ENCODE assay signal across 22 cellular contexts in the genomic region with DNA sequence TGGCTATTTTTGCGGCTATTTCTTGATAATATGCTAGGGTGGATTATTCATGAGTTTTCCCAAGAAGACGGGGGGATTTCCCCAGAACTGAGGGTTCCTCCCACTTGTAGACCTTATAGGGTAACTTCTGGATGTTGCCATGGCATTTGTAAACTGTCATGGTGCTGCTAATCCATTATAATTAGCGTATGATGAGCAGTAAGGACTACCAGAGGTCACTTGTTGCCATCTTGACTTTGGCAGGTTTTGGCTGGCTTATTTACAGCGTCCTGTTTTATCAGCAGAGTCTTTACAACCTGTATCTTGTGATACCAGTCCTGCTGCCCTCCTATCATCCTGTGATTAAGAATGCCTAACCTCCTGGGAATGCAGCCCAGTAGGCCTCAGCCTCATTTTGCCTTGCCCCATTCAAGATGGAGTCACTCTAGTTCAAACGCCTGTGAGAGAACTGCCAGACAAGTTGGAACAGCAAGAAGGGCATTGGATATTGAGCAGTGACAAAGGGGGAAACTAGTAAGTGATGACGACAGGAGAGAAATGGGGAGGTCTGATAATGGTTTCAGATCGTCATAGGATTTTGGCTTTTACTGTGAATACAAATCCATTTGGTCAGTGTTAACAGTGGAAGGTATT. TPM values are rescaled to one million over a fixed set of nuclear protein-coding genes. Genes with fewer than 3 reads are reported as not detected.
"Had no signal": no experiment of that assay in that cellular context is flagged by ENCODE, and none has a peak within 500 bp of the region (broad histone marks: within the 10 kb centered on the region; RNA-seq: fewer than 3 reads in every experiment).

No MANE protein-coding gene starts in this region.

- H3K27me3 ChIP-seq: hepatocyte, left lung, neural progenitor cell, tibial nerve had no signal

- H3K27me3 Mint-ChIP-seq: effector memory CD8-positive, alpha-beta T cell; naive thymus-derived CD4-positive, alpha-beta T cell; stimulated activated naive CD8-positive, alpha-beta T cell treated with anti-CD3 and anti-CD28 coated beads, Interleukin-15, amount 100 ng/mL, for 72 hours had no signal

- H3K4me3 Mint-ChIP-seq: effector memory CD8-positive, alpha-beta T cell; immature natural killer cell; naive thymus-derived CD4-positive, alpha-beta T cell; neural progenitor cell; stimulated activated naive CD8-positive, alpha-beta T cell treated with anti-CD3 and anti-CD28 coated beads, Interleukin-15, amount 100 ng/mL, for 72 hours; WTC11 had no signal

- H3K27ac Mint-ChIP-seq: neural progenitor cell, WTC11 had no signal

- H3K9me3 ChIP-seq: prostate gland had no signal

- H3K4me3 ChIP-seq: hepatocyte, left lung, neural progenitor cell, prostate gland, tibial nerve had no signal

- H3K4me1 Mint-ChIP-seq: immature natural killer cell, WTC11 had no signal

- ATAC-seq: effector memory CD8-positive, alpha-beta T cell; esophagus mucosa; left lung; naive thymus-derived CD4-positive, alpha-beta T cell; WTC11 had no signal

- H3K27ac ChIP-seq: hepatocyte, left lung, neural progenitor cell, prostate gland had no signal

- DNase-seq: activated CD4-positive, alpha-beta T cell treated with anti-CD3 and anti-CD28 coated beads, Interleukin-2, amount 50 U/mL, for 48 hours; central memory CD4-positive, alpha-beta T cell; effector memory CD8-positive, alpha-beta T cell; immature natural killer cell; left lung; naive thymus-derived CD4-positive, alpha-beta T cell; stimulated activated CD4-positive, alpha-beta T cell treated with anti-CD3 and anti-CD28 coated beads, Interleukin-4, amount 100 ng/mL, for 24 hours; stimulated activated naive CD8-positive, alpha-beta T cell treated with anti-CD3 and anti-CD28 coated beads, Interleukin-15, amount 100 ng/mL, for 72 hours; T-helper 9 cell had no signal

- H3K4me1 ChIP-seq: left lung, neural progenitor cell, prostate gland had no signal

RNA-seq across cellular contexts. Expression of a gene that starts 52.2 kb away (rescaled TPM):
- total RNA-seq: activated naive CD4-positive, alpha-beta T cell treated with anti-CD3 and anti-CD28 coated beads, Interleukin-2, amount 50 U/mL, for 72 hours; activated T-helper 1 cell treated with anti-CD3 and anti-CD28 coated beads, Interleukin-12 subunit alpha, Interleukin-12 subunit beta, Interleukin-2, Interleukin-4 antibody, amounts not matched to agents 30 ng/mL and 10 ng/mL and 1 ng/mL, durations not matched to agents 14 hours and 24 hours and 36 hours; dermis microvascular lymphatic vessel endothelial cell; endothelial cell of umbilical vein; esophagus mucosa; kidney epithelial cell; lung microvascular endothelial cell; naive thymus-derived CD4-positive, alpha-beta T cell; T-helper 1 cell treated with Interleukin-12 subunit alpha and Interleukin-12 subunit beta and Interleukin-4 antibody, amounts not matched to agents 30 ng/mL and 1 ng/mL, for 36 hours; tibial nerve had no signal
